Comparison of ENCODE assay signal across 14 cellular contexts in genomic region chr15:54789377-54789776, GRCh38.
"Had no signal": no experiment of that assay in that cellular context is flagged by ENCODE, and none has a peak within 500 bp of the region (broad histone marks: within the 10 kb centered on the region; RNA-seq: fewer than 3 reads in every experiment).

No MANE protein-coding gene starts in this region.

- H3K27ac ChIP-seq: cardiac muscle cell, left ventricle myocardium inferior, testis had no signal

- DNase-seq: activated CD4-positive, alpha-beta T cell treated with anti-CD3 and anti-CD28 coated beads, Interleukin-2, amount 10 ng/mL, durations not matched to agents 7 days and 5 days; activated CD4-positive, CD25-positive, alpha-beta regulatory T cell; activated CD8-positive, alpha-beta memory T cell treated with anti-CD3 and anti-CD28 coated beads for 24 hours; activated naive CD4-positive, alpha-beta T cell treated with Interleukin-2 at 50 U/mL for 16 hours; activated naive CD8-positive, alpha-beta T cell treated with anti-CD3 and anti-CD28 coated beads, Interleukin-2, amount 50 U/mL, for 24 hours; effector CD4-positive, alpha-beta T cell; islet precursor cell; left ventricle myocardium inferior; mesenchymal stem cell; stimulated activated CD4-positive, alpha-beta T cell treated with anti-CD3 and anti-CD28 coated beads, Interleukin-4, amount 100 ng/mL, for 24 hours; stimulated activated naive CD8-positive, alpha-beta T cell treated with anti-CD3 and anti-CD28 coated beads, Interleukin-15, amount 100 ng/mL, for 72 hours; T1000; testis had no signal

- ATAC-seq: activated naive CD8-positive, alpha-beta T cell treated with anti-CD3 and anti-CD28 coated beads, Interleukin-2, amount 50 U/mL, for 24 hours; stimulated activated naive CD8-positive, alpha-beta T cell treated with anti-CD3 and anti-CD28 coated beads, Interleukin-15, amount 100 ng/mL, for 72 hours had no signal

- H3K4me1 ChIP-seq: left ventricle myocardium inferior, testis had no signal

- H3K9me3 ChIP-seq: testis had no signal

- H3K27me3 ChIP-seq: cardiac muscle cell, testis had no signal

- H3K36me3 ChIP-seq: cardiac muscle cell, left ventricle myocardium inferior had no signal

- H3K4me3 ChIP-seq: cardiac muscle cell, left ventricle myocardium inferior, testis had no signal
